In the genomic region with DNA sequence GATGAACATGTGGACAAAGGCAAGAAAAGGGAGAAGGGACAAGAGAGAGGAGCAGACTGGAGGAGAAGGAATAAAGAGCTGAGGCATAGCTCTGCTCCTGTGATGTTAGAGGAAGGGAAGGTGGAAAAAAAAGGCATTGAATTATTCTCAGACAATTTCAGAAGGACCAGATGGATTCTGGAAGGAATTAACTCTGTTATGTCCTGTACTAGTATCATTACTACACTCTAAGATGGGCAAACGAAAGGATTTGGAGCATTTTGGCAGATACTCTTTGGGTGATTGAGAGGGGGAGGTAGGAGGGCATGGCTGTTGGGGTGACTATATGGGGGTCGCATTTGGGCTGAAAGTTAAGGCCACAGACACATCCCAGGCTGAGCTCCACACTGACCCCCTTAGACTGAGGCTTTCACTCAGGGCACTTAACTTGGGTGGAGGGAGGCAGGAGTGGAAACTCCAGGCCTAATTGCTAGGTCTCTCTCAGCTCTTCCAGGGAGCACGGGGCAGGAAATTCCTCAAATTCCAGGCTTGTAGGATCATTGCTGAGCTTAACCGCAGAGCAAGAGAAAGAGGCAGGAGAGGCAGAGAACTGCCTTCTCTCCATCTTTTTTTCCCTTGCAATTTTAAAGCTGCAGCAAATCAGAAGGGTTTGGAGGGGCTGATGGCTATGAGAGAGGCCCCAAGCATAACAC, we compare ENCODE assay signal across 10 cellular contexts. TPM values are rescaled to one million over a fixed set of nuclear protein-coding genes. Genes with fewer than 3 reads are reported as not detected.
DNase-seq lines count a peak whose midpoint lies in the region; ATAC-seq and TF ChIP-seq lines count a peak whose summit lies in the region.
"Had no signal": no experiment of that assay in that cellular context is flagged by ENCODE, and none has a peak within 500 bp of the region (broad histone marks: within the 10 kb centered on the region; RNA-seq: fewer than 3 reads in every experiment).

No MANE protein-coding gene starts in this region.

- no peaks in the 10 kb centered on the region for H3K36me3 Mint-ChIP-seq in natural killer cell treated with Interleukin-12 subunit alpha and Interleukin-12 subunit beta and Interleukin-15 and Interleukin-18, amount 100 ng/mL, for 72 hours
- no peaks in the 10 kb centered on the region for H3K36me3 Mint-ChIP-seq in natural killer cell
- H3K36me3 Mint-ChIP-seq in endothelial cell (ENCODE audit: low read depth, unreplicated experiment): peaks cover 4% of the 10 kb centered on the region

- H3K27ac Mint-ChIP-seq in natural killer cell treated with Interleukin-12 subunit alpha and Interleukin-12 subunit beta and Interleukin-15 and Interleukin-18, amount 100 ng/mL, for 72 hours: no peak overlapping the region
- H3K27ac Mint-ChIP-seq in natural killer cell (no peak overlapping the region), endothelial cell (ENCODE audit: unreplicated experiment) (peak overlapping the region; percentile 97)
- H3K27ac Mint-ChIP-seq: activated T-helper 2 cell treated with anti-CD3 and anti-CD28 coated beads, Interferon-gamma antibody, Interleukin-2, Interleukin-4, amounts not matched to agents 10 μg/mL and 5 μg/mL and 100 μg/mL, durations not matched to agents 14 hours and 24 hours and 36 hours had no signal

- intact Hi-C loops in natural killer cell (cut with micrococcal nuclease): no loop called here
- intact Hi-C loops in aorta (cut with DNase I): no loop called here

- peak overlapping the region; percentile 95 for H2AK5ac ChIP-seq in mesendoderm (ENCODE audit: low read length)

- H4K8ac ChIP-seq in mesendoderm (ENCODE audit: low read depth, low read length): no peak overlapping the region

- H3K4me3 Mint-ChIP-seq in natural killer cell treated with Interleukin-12 subunit alpha and Interleukin-12 subunit beta and Interleukin-15 and Interleukin-18, amount 100 ng/mL, for 72 hours: no peak overlapping the region
- no peak overlapping the region for H3K4me3 Mint-ChIP-seq in natural killer cell
- H3K4me3 Mint-ChIP-seq in endothelial cell (ENCODE audit: unreplicated experiment): peak overlapping the region; percentile 43

- H3K79me1 ChIP-seq in mesendoderm (ENCODE audit: low read length): peaks cover 21% of the 10 kb centered on the region

- H3K27me3 ChIP-seq in mesendoderm (ENCODE audit: insufficient read depth, low read length, poor library complexity): no peaks in the 10 kb centered on the region
- H3K27me3 ChIP-seq in aorta (ENCODE audit: control insufficient read depth in 1 of 2, insufficient read depth in 2 of 2, low read length in 1 of 2): no peaks in the 10 kb centered on the region

- H3K4me1 Mint-ChIP-seq in natural killer cell treated with Interleukin-12 subunit alpha and Interleukin-12 subunit beta and Interleukin-15 and Interleukin-18, amount 100 ng/mL, for 72 hours (ENCODE audit: low read depth in 2 of 2): no peaks in the 10 kb centered on the region
- no peaks in the 10 kb centered on the region for H3K4me1 Mint-ChIP-seq in natural killer cell
- H3K4me1 Mint-ChIP-seq in endothelial cell (ENCODE audit: unreplicated experiment): peaks cover 90% of the 10 kb centered on the region

- H3K79me2 ChIP-seq in mesendoderm (ENCODE audit: control insufficient read depth, insufficient read depth, low read length): peaks cover 34% of the 10 kb centered on the region

- H2BK120ac ChIP-seq in mesendoderm (ENCODE audit: low read depth, low read length): peak overlapping the region; percentile 96

- TF ChIP-seq CTCF in natural killer cell (IDR thresholded peaks at IDR 0.05) (no peak), endothelial cell (IDR thresholded peaks at IDR 0.05; ENCODE audit: unreplicated experiment) (no peak)

- H3K4me1 ChIP-seq in mesendoderm (ENCODE audit: control insufficient read depth, low read depth, low read length): peaks cover 28% of the 10 kb centered on the region
- H3K4me1 ChIP-seq in aorta (ENCODE audit: control insufficient read depth in 1 of 2, insufficient read depth in 2 of 2, low read length in 2 of 2): peaks cover 11 to 12% of the 10 kb centered on the region in 2 donors
- H3K4me1 ChIP-seq: BE2C had no signal

- H3K4me3 ChIP-seq in mesendoderm (ENCODE audit: low read length) (no peak overlapping the region), aorta (ENCODE audit: low read length in 2 of 2) (peak overlapping the region in 1 of 2 donors; percentile 45)

- H3K56ac ChIP-seq in mesendoderm (ENCODE audit: low read length): peak overlapping the region; percentile 88

- H3K23ac ChIP-seq in mesendoderm (ENCODE audit: low read length): no peak overlapping the region

- H3K27ac ChIP-seq in mesendoderm (ENCODE audit: low read depth, low read length): peak overlapping the region; percentile 98
- H3K27ac ChIP-seq in aorta (ENCODE audit: low read depth in 1 of 2, low read length in 2 of 2): peak overlapping the region; percentile 69 to 84

- H2BK15ac ChIP-seq in mesendoderm (replicated peaks; ENCODE audit: low read depth): peak overlapping the region; percentile 77

- peak overlapping the region; percentile 96 for H3K18ac ChIP-seq in mesendoderm (ENCODE audit: low read length)

- no peak overlapping the region for H4K5ac ChIP-seq in mesendoderm (ENCODE audit: low read length)

- WGBS in mesendoderm (ENCODE audit: extremely low coverage, insufficient coverage, low lambda C conversion rate): no CpG with 5 or more reads among the region's 4 CpGs
- whole genome bisulfite sequencing in aorta, 2 donors: 7% methylated on average over 4 of the region's 4 CpGs

- H3K9me3 ChIP-seq in aorta (ENCODE audit: control insufficient read depth, low read length): no peaks in the 10 kb centered on the region
- H3K9me3 ChIP-seq: BE2C had no signal

- H2BK5ac ChIP-seq in mesendoderm (ENCODE audit: low read length): peak overlapping the region; percentile 88

- H3K36me3 ChIP-seq in mesendoderm (ENCODE audit: control insufficient read depth, insufficient read depth, low read length): no peaks in the 10 kb centered on the region
- H3K36me3 ChIP-seq in aorta (ENCODE audit: control insufficient read depth in 1 of 2, insufficient read depth in 2 of 2, low read length in 1 of 2): no peaks in the 10 kb centered on the region
- H3K36me3 ChIP-seq: BE2C had no signal

- peaks cover 25 to 34% of the 10 kb centered on the region in 2 donors for H3K27me3 Mint-ChIP-seq in natural killer cell treated with Interleukin-12 subunit alpha and Interleukin-12 subunit beta and Interleukin-15 and Interleukin-18, amount 100 ng/mL, for 72 hours
- H3K27me3 Mint-ChIP-seq in natural killer cell (ENCODE audit: low read depth in 2 of 2): peaks cover 9 to 17% of the 10 kb centered on the region in 2 donors
- H3K27me3 Mint-ChIP-seq in endothelial cell (ENCODE audit: unreplicated experiment): peaks cover 9% of the 10 kb centered on the region

- peak overlapping the region; percentile 59 for H3K4ac ChIP-seq in mesendoderm (ENCODE audit: low read depth, low read length)

- peak overlapping the region; percentile 57 for H3K9ac ChIP-seq in mesendoderm (ENCODE audit: low read length)

- ATAC-seq in natural killer cell treated with Interleukin-12 subunit alpha and Interleukin-12 subunit beta and Interleukin-15 and Interleukin-18, amount 100 ng/mL, for 72 hours: no peak
- ATAC-seq in natural killer cell: no peak
- ATAC-seq in aorta (ENCODE audit: low FRiP score): peak; percentile 86
- no peak for ATAC-seq in HG02884 (IDR thresholded peaks at IDR 0.05; ENCODE audit: unreplicated experiment)

- no peak overlapping the region for H3K4me2 ChIP-seq in mesendoderm (ENCODE audit: low read length)

- DNase-seq in natural killer cell treated with Interleukin-12 subunit alpha and Interleukin-12 subunit beta and Interleukin-15 and Interleukin-18, amount 100 ng/mL, for 72 hours (ENCODE audit: low spot score): peak; percentile 18
- no peak for DNase-seq in natural killer cell
- DNase-seq in endothelial cell (ENCODE audit: low spot score): peak; percentile 64
- peak; percentile 98 for DNase-seq in mesendoderm
- DNase-seq in aorta: peak in 1 of 2 donors; percentile 73
- no peak for DNase-seq in NCI-H1092 (lab: John Stamatoyannopoulos, UW)
- DNase-seq in NCI-H345 (lab: John Stamatoyannopoulos, UW): no peak
- DNase-seq: BE2C had no signal

- H3K9me3 Mint-ChIP-seq in natural killer cell treated with Interleukin-12 subunit alpha and Interleukin-12 subunit beta and Interleukin-15 and Interleukin-18, amount 100 ng/mL, for 72 hours: no peaks in the 10 kb centered on the region
- H3K9me3 Mint-ChIP-seq in natural killer cell: no peaks in the 10 kb centered on the region
- no peaks in the 10 kb centered on the region for H3K9me3 Mint-ChIP-seq in endothelial cell (ENCODE audit: unreplicated experiment)
- H3K9me3 Mint-ChIP-seq: activated T-helper 2 cell treated with anti-CD3 and anti-CD28 coated beads, Interferon-gamma antibody, Interleukin-2, Interleukin-4, amounts not matched to agents 10 μg/mL and 5 μg/mL and 100 μg/mL, durations not matched to agents 14 hours and 24 hours and 36 hours had no signal

RNA-seq across cellular contexts. Expression of gene KIRREL1, which starts 25.9 kb away (rescaled TPM):
- total RNA-seq in natural killer cell treated with Interleukin-12 subunit alpha and Interleukin-12 subunit beta and Interleukin-15 and Interleukin-18, amount 100 ng/mL, for 72 hours: not detected
- total RNA-seq in natural killer cell (not detected), endothelial cell (ENCODE audit: unreplicated experiment) (66.8 TPM), aorta (100 to 1,000 TPM in 1 of 2 donors, 10 to 100 TPM in 1; 96.7 to 102 TPM)
- 19.9 TPM for polyA plus RNA-seq in mesendoderm (2013, experiment 1 of 2)
- 19.5 TPM for polyA plus RNA-seq in mesendoderm (2013, experiment 2 of 2)
- polyA plus RNA-seq in aorta: 10 to 100 TPM; 15.3 to 41.5 TPM
- total RNA-seq: activated T-helper 2 cell treated with anti-CD3 and anti-CD28 coated beads, Interferon-gamma antibody, Interleukin-2, Interleukin-4, amounts not matched to agents 10 μg/mL and 5 μg/mL and 100 μg/mL, durations not matched to agents 14 hours and 24 hours and 36 hours had no signal

Comparison
In these comparisons a context has a peak if more than half of its experiments do, and no peak if none do; other contexts are left out.
1. DNase-seq: peak in natural killer cell treated with Interleukin-12 subunit alpha and Interleukin-12 subunit beta and Interleukin-15 and Interleukin-18, amount 100 ng/mL, for 72 hours (single experiment), endothelial cell (single experiment) and mesendoderm (single experiment); none in natural killer cell (single experiment), NCI-H1092 (single experiment) and NCI-H345 (single experiment).
2. RNA of gene KIRREL1, which starts 25.9 kb away (total RNA-seq): 96.7 to 102 TPM in aorta and 66.8 TPM in endothelial cell (single experiment); not detected in natural killer cell treated with Interleukin-12 subunit alpha and Interleukin-12 subunit beta and Interleukin-15 and Interleukin-18, amount 100 ng/mL, for 72 hours and not detected in natural killer cell; every median in the first group is over 10 times any median in the second.